In genomic region chr9:136328011-136328621, GRCh38 we compare ENCODE assay signal across 1 cellular context.
TF ChIP-seq lines count a peak whose summit lies in the region.

No MANE protein-coding gene starts in this region.

TF ChIP-seq in WTC11, 78 proteins besides CTCF, POLR2A, EP300 and RAD21 (continued from another document):
- TF ChIP-seq ARID4B (CRISPR knock-in tag; IDR thresholded peaks at IDR 0.05; ENCODE audit: borderline replicate concordance): no peak
- TF ChIP-seq, protein P1, sequence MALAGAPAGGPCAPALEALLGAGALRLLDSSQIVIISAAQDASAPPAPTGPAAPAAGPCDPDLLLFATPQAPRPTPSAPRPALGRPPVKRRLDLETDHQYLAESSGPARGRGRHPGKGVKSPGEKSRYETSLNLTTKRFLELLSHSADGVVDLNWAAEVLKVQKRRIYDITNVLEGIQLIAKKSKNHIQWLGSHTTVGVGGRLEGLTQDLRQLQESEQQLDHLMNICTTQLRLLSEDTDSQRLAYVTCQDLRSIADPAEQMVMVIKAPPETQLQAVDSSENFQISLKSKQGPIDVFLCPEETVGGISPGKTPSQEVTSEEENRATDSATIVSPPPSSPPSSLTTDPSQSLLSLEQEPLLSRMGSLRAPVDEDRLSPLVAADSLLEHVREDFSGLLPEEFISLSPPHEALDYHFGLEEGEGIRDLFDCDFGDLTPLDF (CRISPR knock-in tag; IDR thresholded peaks at IDR 0.05): no peak
- no peak for TF ChIP-seq EMX1 (CRISPR knock-in tag; IDR thresholded peaks at IDR 0.05)
- TF ChIP-seq ZNF263 (CRISPR knock-in tag; IDR thresholded peaks at IDR 0.05; ENCODE audit: low read depth): no peak
TF ChIP-seq in WTC11: peak in this region for 0.
